ENCODE assay signal across 1 cellular context in genomic region chr1:169586395-169587255, GRCh38.
TF ChIP-seq lines count a peak whose summit lies in the region.

Gene F5, minus strand, starts transcription at chr1:169586481. Its CDS starts 95 bp downstream, at chr1:169586386.

TF ChIP-seq in HepG2, 621 proteins besides CTCF, POLR2A, EP300 and RAD21 (continued from another document and continues in another):
- TF ChIP-seq ZBTB25 (CRISPR knock-in tag; IDR thresholded peaks at IDR 0.05) = no peak
- TF ChIP-seq CREB1 (IDR thresholded peaks at IDR 0.05) = no peak; the same call in 1 of the 2 replicates
- TF ChIP-seq CREB1 (CRISPR knock-in tag; IDR thresholded peaks at IDR 0.05) = peak; percentile 51; the same call in 1 of the 2 replicates
- TF ChIP-seq KDM5A (IDR thresholded peaks at IDR 0.05; ENCODE audit: borderline replicate concordance, low read length) = no peak; the same call in 1 of the 2 replicates
- TF ChIP-seq ZNF879 (CRISPR knock-in tag; IDR thresholded peaks at IDR 0.05) = no peak
- TF ChIP-seq DDIT3 (CRISPR knock-in tag; IDR thresholded peaks at IDR 0.05) = no peak
- no peak for TF ChIP-seq TRIM22 (IDR thresholded peaks at IDR 0.05)
- TF ChIP-seq CBFB (CRISPR knock-in tag; IDR thresholded peaks at IDR 0.05) = no peak
- peak; percentile 68 for TF ChIP-seq ZNF792 (CRISPR knock-in tag; IDR thresholded peaks at IDR 0.05)
- no peak for TF ChIP-seq ZFYVE20 (CRISPR knock-in tag; IDR thresholded peaks at IDR 0.05; ENCODE audit: borderline replicate concordance, low read depth)
- peak; percentile 89 for TF ChIP-seq ZNF276 (CRISPR knock-in tag; IDR thresholded peaks at IDR 0.05; ENCODE audit: low read depth)
- TF ChIP-seq TBL1XR1 (IDR thresholded peaks at IDR 0.05; ENCODE audit: borderline replicate concordance, low read length, partially characterized antibody) = no peak
- TF ChIP-seq ZFP36 (IDR thresholded peaks at IDR 0.05; ENCODE audit: borderline replicate concordance, low read depth, low read length, partially characterized antibody) = peak; percentile 58
- TF ChIP-seq DMTF1 (CRISPR knock-in tag; IDR thresholded peaks at IDR 0.05) = no peak
- TF ChIP-seq HDAC1 (CRISPR knock-in tag; IDR thresholded peaks at IDR 0.05) = peak; percentile 84
- TF ChIP-seq ZNF230 (CRISPR knock-in tag; IDR thresholded peaks at IDR 0.05) = 0 out of 2 replicates have a peak, but pooled peaks have one; percentile 22
- TF ChIP-seq ZNF180 (CRISPR knock-in tag; IDR thresholded peaks at IDR 0.05; ENCODE audit: borderline replicate concordance, low read depth) = 0 out of 2 replicates have a peak, but pooled peaks have one; percentile 45
- 0 out of 2 replicates have a peak, but pooled peaks have one; percentile 34 for TF ChIP-seq ONECUT2 (CRISPR knock-in tag; IDR thresholded peaks at IDR 0.05)
- no peak for TF ChIP-seq SP4 (CRISPR knock-in tag; IDR thresholded peaks at IDR 0.05)
- peak; percentile 83 for TF ChIP-seq U2AF1 (optimal IDR thresholded peaks at IDR 0.05; ENCODE audit: low read depth, low read length)
- no peak; the same call in 1 of the 2 replicates for TF ChIP-seq ZBED4 (CRISPR knock-in tag; IDR thresholded peaks at IDR 0.05; ENCODE audit: borderline replicate concordance)
- no peak for TF ChIP-seq ZBTB44 (CRISPR knock-in tag; IDR thresholded peaks at IDR 0.05)
- TF ChIP-seq ZSCAN31 (CRISPR knock-in tag; IDR thresholded peaks at IDR 0.05; ENCODE audit: low read depth) = no peak
- no peak for TF ChIP-seq ZNF407 (CRISPR knock-in tag; IDR thresholded peaks at IDR 0.05; ENCODE audit: not compliant biosample characterization)
- peak; percentile 50 for TF ChIP-seq REPIN1 (CRISPR knock-in tag; IDR thresholded peaks at IDR 0.05; ENCODE audit: borderline replicate concordance, low read depth)
- TF ChIP-seq ZNF607 (CRISPR knock-in tag; IDR thresholded peaks at IDR 0.05; ENCODE audit: borderline replicate concordance) = no peak
- TF ChIP-seq ZSCAN20 (CRISPR knock-in tag; IDR thresholded peaks at IDR 0.05; ENCODE audit: borderline replicate concordance) = no peak
- peak; percentile 25 for TF ChIP-seq PHF5A (CRISPR knock-in tag; IDR thresholded peaks at IDR 0.05; ENCODE audit: low read depth, unreplicated experiment)
- TF ChIP-seq ZNF552 (CRISPR knock-in tag; IDR thresholded peaks at IDR 0.05; ENCODE audit: borderline replicate concordance) = no peak
- TF ChIP-seq NFE2L1 (CRISPR knock-in tag; IDR thresholded peaks at IDR 0.05; ENCODE audit: borderline replicate concordance) = no peak
- TF ChIP-seq SP1 (IDR thresholded peaks at IDR 0.05) = no peak
- peak; percentile 28; the same call in 1 of the 2 replicates for TF ChIP-seq SP1 (CRISPR knock-in tag; IDR thresholded peaks at IDR 0.05)
- TF ChIP-seq ZNF781 (CRISPR knock-in tag; IDR thresholded peaks at IDR 0.05; ENCODE audit: borderline replicate concordance, not compliant biosample characterization) = peak; percentile 71
- peak; percentile 62 for TF ChIP-seq MAX (IDR thresholded peaks at IDR 0.05)
- no peak for TF ChIP-seq NPAS2 (CRISPR knock-in tag; IDR thresholded peaks at IDR 0.05; ENCODE audit: borderline replicate concordance)
- no peak for TF ChIP-seq RBAK (CRISPR knock-in tag; IDR thresholded peaks at IDR 0.05)
- TF ChIP-seq ZNF333 (CRISPR knock-in tag; IDR thresholded peaks at IDR 0.05; ENCODE audit: borderline replicate concordance) = no peak
- TF ChIP-seq ZNF652 (CRISPR knock-in tag; IDR thresholded peaks at IDR 0.05; ENCODE audit: borderline replicate concordance, low read depth) = peak; percentile 25; the same call in 1 of the 2 replicates
- no peak; the same call in 1 of the 2 replicates for TF ChIP-seq GFI1 (CRISPR knock-in tag; IDR thresholded peaks at IDR 0.05; ENCODE audit: borderline replicate concordance)
